ENCODE assay signal across 5 cellular contexts in genomic region chr16:55792934-55793374, GRCh38. TPM values are rescaled to one million over a fixed set of nuclear protein-coding genes. Genes with fewer than 3 reads are reported as not detected.
"Had no signal": no experiment of that assay in that cellular context is flagged by ENCODE, and none has a peak within 500 bp of the region (broad histone marks: within the 10 kb centered on the region; RNA-seq: fewer than 3 reads in every experiment).

No MANE protein-coding gene starts in this region.

RNA-seq across cellular contexts. Expression of gene CES1, which starts 39.9 kb away (rescaled TPM):
- total RNA-seq: activated T-helper 17 cell treated with anti-CD3 and anti-CD28 coated beads, Interleukin-2, amount 50 U/mL, for 72 hours; astrocyte; chondrocyte; endothelial cell of umbilical vein; glomerular endothelial cell had no signal
